In the genomic region with DNA sequence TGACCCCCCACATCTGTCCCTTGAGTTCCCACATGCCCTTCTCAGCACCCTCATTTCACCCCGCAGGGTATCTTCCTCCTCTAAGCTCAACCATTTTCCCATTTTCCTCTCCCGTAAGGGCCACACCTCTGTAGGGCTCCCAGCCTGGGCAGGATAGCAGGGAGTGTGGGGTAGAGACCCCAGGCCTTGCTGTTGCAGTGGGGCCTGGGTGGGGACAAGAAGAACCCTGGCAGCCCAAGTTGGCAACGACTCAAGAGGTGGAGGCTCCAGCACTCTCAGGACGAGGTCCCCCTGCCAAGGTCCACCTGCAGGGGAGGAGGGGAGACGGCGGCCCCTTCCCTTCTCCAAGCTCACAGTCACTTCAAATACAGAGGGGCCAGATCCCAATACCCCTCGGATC, we compare ENCODE assay signal across 9 cellular contexts. TPM values are rescaled to one million over a fixed set of nuclear protein-coding genes. Genes with fewer than 3 reads are reported as not detected.
A peak's percentile ranks its signal among the peaks of the same experiment; 100 is the strongest.
DNase-seq lines count a peak whose midpoint lies in the region; ATAC-seq and TF ChIP-seq lines count a peak whose summit lies in the region.
"Had no signal": no experiment of that assay in that cellular context is flagged by ENCODE, and none has a peak within 500 bp of the region (broad histone marks: within the 10 kb centered on the region; RNA-seq: fewer than 3 reads in every experiment).

No MANE protein-coding gene starts in this region.

- peak overlapping the region; percentile 42 for H3K4me3 Mint-ChIP-seq in neural crest cell

- TF ChIP-seq CTCF in AG04450 (IDR thresholded peaks at IDR 0.05; ENCODE audit: low read depth, low read length) (peak; percentile 3; the same call in 1 of the 2 replicates), neural crest cell (conservative IDR thresholded peaks at IDR 0.05) (no peak)

- DNase-seq in AG04450 (ENCODE audit: low read depth, low spot score) = no peak
- DNase-seq in MG63 = no peak
- DNase-seq in ecto neural progenitor cell (ENCODE audit: low spot score) = peak; percentile 54
- no peak for DNase-seq in neural crest cell (ENCODE audit: low read depth, low spot score)
- DNase-seq in NCI-H1930 (lab: John Stamatoyannopoulos, UW) = no peak
- no peak for DNase-seq in KBM-7
- DNase-seq in activated CD4-positive, CD25-positive, alpha-beta regulatory T cell (lab: John Stamatoyannopoulos, UW) = no peak
- DNase-seq: NCI-H526 treated with DMSO at 0.1 percent for 48 hours had no signal

- peaks cover 38% of the 10 kb centered on the region for H3K27me3 Mint-ChIP-seq in neural crest cell (ENCODE audit: low read depth)

- peaks cover 51% of the 10 kb centered on the region for H3K4me1 Mint-ChIP-seq in neural crest cell

- CTCF ChIA-PET in AG04450 (lab: Charles Lee) = interaction anchor here (0.6 to 1.9 kb wide), 10 partner anchors 10 to 111 kb away, joined by 3 to 18 read pairs (median 4); partner anchors contain the start of gene COL1A1

- H3K36me3 Mint-ChIP-seq in neural crest cell (ENCODE audit: low read depth) = no peaks in the 10 kb centered on the region

- no peaks in the 10 kb centered on the region for H3K27me3 ChIP-seq in AG04450 (ENCODE audit: control insufficient read depth, insufficient read depth, low read length)
- no peaks in the 10 kb centered on the region for H3K27me3 ChIP-seq in MG63

- H3K9me3 Mint-ChIP-seq in neural crest cell = no peaks in the 10 kb centered on the region

- ATAC-seq in GM21447 (IDR thresholded peaks at IDR 0.05; ENCODE audit: unreplicated experiment) = no peak

- no peak overlapping the region for H3K27ac Mint-ChIP-seq in neural crest cell (ENCODE audit: unreplicated experiment)

- peak overlapping the region; percentile 82 for H3K27ac ChIP-seq in AG04450 (ENCODE audit: low read depth, low read length)

- H3K9me3 ChIP-seq in AG04450 (ENCODE audit: control insufficient read depth, insufficient read depth, low read length) (no peaks in the 10 kb centered on the region), MG63 (no peaks in the 10 kb centered on the region)

- POLR2A ChIA-PET in AG04450 (lab: Yijun Ruan, JAX) = interaction anchor here (0.8 to 19.0 kb wide), 7 partner anchors 66 to 98 kb away, joined by 4 to 654 read pairs (median 11); partner anchors contain the start of gene COL1A1

- H3K36me3 ChIP-seq in MG63 = no peaks in the 10 kb centered on the region

- in situ Hi-C loops in KBM-7 (cut with MboI; ENCODE audit: low pct_unique_long_range_greater_than_20kb, low sequenced_read_pairs) = loop anchor here (10.0 kb wide), 1 partner anchor 57 kb away; no protein-coding TSS in a partner anchor

- H3K4me3 ChIP-seq in AG04450 (ENCODE audit: low read depth, low read length) = peak overlapping the region; percentile 69
- peak overlapping the region; percentile 50 for H3K4me3 ChIP-seq in MG63

RNA-seq across cellular contexts. Expression of gene TMEM92, which starts 2.0 kb away (rescaled TPM):
- polyA plus RNA-seq in AG04450 (2011; rRNA removed) = 0.47 and 0.96 TPM in 2 replicates
- polyA minus RNA-seq in AG04450 (2011; rRNA and poly(A)+ RNA removed) = 0.48 and 0.55 TPM in 2 replicates
- not detected in 2 replicates for total RNA-seq in MG63 (2014; rRNA removed; shearing (Covaris generic); ENCODE audit: low replicate concordance)
- total RNA-seq in neural crest cell = 3.0 and 3.5 TPM in 2 replicates
